Comparison of ENCODE assay signal across 1 cellular context in genomic region chr14:20472566-20473206, GRCh38.
TF ChIP-seq lines count a peak whose summit lies in the region.

No MANE protein-coding gene starts in this region.

TF ChIP-seq in WTC11, 78 proteins besides CTCF, POLR2A, EP300 and RAD21 (continued from another document):
- TF ChIP-seq PREB (CRISPR knock-in tag; IDR thresholded peaks at IDR 0.05; ENCODE audit: borderline replicate concordance): no peak
- TF ChIP-seq ZNF263 (CRISPR knock-in tag; IDR thresholded peaks at IDR 0.05; ENCODE audit: low read depth): no peak
- TF ChIP-seq STAT6 (CRISPR knock-in tag; conservative IDR thresholded peaks at IDR 0.05; ENCODE audit: low read depth): no peak
- no peak for TF ChIP-seq HMGA2 (CRISPR knock-in tag; IDR thresholded peaks at IDR 0.05)
- no peak for TF ChIP-seq ZNF138 (CRISPR knock-in tag; conservative IDR thresholded peaks at IDR 0.05)
